ENCODE assay signal across 29 cellular contexts in genomic region chr12:45423931-45424330, GRCh38.
"Had no signal": no experiment of that assay in that cellular context is flagged by ENCODE, and none has a peak within 500 bp of the region (broad histone marks: within the 10 kb centered on the region; RNA-seq: fewer than 3 reads in every experiment).

No MANE protein-coding gene starts in this region.

- H3K36me3 ChIP-seq: ovary, transverse colon, uterus had no signal

- H3K27me3 ChIP-seq: neural progenitor cell, ovary, right lobe of liver, sigmoid colon, suprapubic skin, testis, tibial artery, transverse colon, upper lobe of right lung, uterus had no signal

- H3K4me3 ChIP-seq: neural progenitor cell, ovary, psoas muscle, right lobe of liver, sigmoid colon, suprapubic skin, testis, tibial artery, transverse colon, upper lobe of right lung, uterus had no signal

- DNase-seq: natural killer cell; occipital lobe; ovary; posterior cingulate gyrus; psoas muscle; right cardiac atrium; right lobe of liver; sigmoid colon; small intestine; stimulated activated CD4-positive, alpha-beta T cell treated with anti-CD3 and anti-CD28 coated beads, Interleukin-15, amount 100 ng/mL, for 24 hours; stimulated activated CD4-positive, alpha-beta T cell treated with anti-CD3 and anti-CD28 coated beads, Interleukin-2, amount 100 ng/mL, for 24 hours; stimulated activated CD4-positive, alpha-beta T cell treated with anti-CD3 and anti-CD28 coated beads, Interleukin-2, amount 100 ng/mL, for 48 hours; stimulated activated CD4-positive, alpha-beta T cell treated with anti-CD3 and anti-CD28 coated beads, Interleukin-4, amount 100 ng/mL, for 24 hours; stimulated activated naive CD4-positive, alpha-beta T cell; stimulated activated naive CD8-positive, alpha-beta T cell treated with anti-CD3 and anti-CD28 coated beads, Interleukin-15, amount 100 ng/mL, for 72 hours; stimulated activated naive CD8-positive, alpha-beta T cell treated with anti-CD3 and anti-CD28 coated beads, Interleukin-15, Interleukin-2, amounts not matched to agents 100 U/mL and 50 U/mL, for 24 hours; substantia nigra; testis; tibial artery; transverse colon; upper lobe of right lung; uterus had no signal

- ATAC-seq: natural killer cell; psoas muscle; right cardiac atrium; right lobe of liver; stimulated activated memory B cell treated with anti-CD40 and anti-IgM and Interleukin-4, amounts not matched to agents 10 μg/mL and 1 μg/mL and 100 μg/mL, for 72 hours; stimulated activated naive CD8-positive, alpha-beta T cell treated with anti-CD3 and anti-CD28 coated beads, Interleukin-15, amount 100 ng/mL, for 72 hours; stimulated activated naive CD8-positive, alpha-beta T cell treated with anti-CD3 and anti-CD28 coated beads, Interleukin-15, Interleukin-2, amounts not matched to agents 100 U/mL and 50 U/mL, for 24 hours; upper lobe of right lung had no signal

- H3K4me1 Mint-ChIP-seq: nephron; neural progenitor cell; stimulated activated memory B cell treated with anti-CD40 and anti-IgM and Interleukin-4, amounts not matched to agents 10 μg/mL and 1 μg/mL and 100 μg/mL, for 72 hours; stimulated activated naive CD8-positive, alpha-beta T cell treated with anti-CD3 and anti-CD28 coated beads, Interleukin-15, amount 100 ng/mL, for 72 hours had no signal

- H3K27me3 Mint-ChIP-seq: progenitor cell of endocrine pancreas; stimulated activated memory B cell treated with anti-CD40 and anti-IgM and Interleukin-4, amounts not matched to agents 10 μg/mL and 1 μg/mL and 100 μg/mL, for 72 hours; stimulated activated naive CD8-positive, alpha-beta T cell treated with anti-CD3 and anti-CD28 coated beads, Interleukin-15, amount 100 ng/mL, for 72 hours; type B pancreatic cell had no signal

- H3K4me3 Mint-ChIP-seq: natural killer cell; nephron; neural progenitor cell; stimulated activated memory B cell treated with anti-CD40 and anti-IgM and Interleukin-4, amounts not matched to agents 10 μg/mL and 1 μg/mL and 100 μg/mL, for 72 hours; stimulated activated naive CD8-positive, alpha-beta T cell treated with anti-CD3 and anti-CD28 coated beads, Interleukin-15, amount 100 ng/mL, for 72 hours; type B pancreatic cell had no signal

- H3K9me3 Mint-ChIP-seq: natural killer cell; nephron; neural progenitor cell; stimulated activated naive CD8-positive, alpha-beta T cell treated with anti-CD3 and anti-CD28 coated beads, Interleukin-15, amount 100 ng/mL, for 72 hours; type B pancreatic cell had no signal

- H3K9me3 ChIP-seq: ovary, psoas muscle, right lobe of liver, sigmoid colon, suprapubic skin, testis, tibial artery, transverse colon, upper lobe of right lung, uterus had no signal

- H3K4me1 ChIP-seq: neural progenitor cell, parathyroid adenoma, psoas muscle, sigmoid colon, suprapubic skin, testis, tibial artery, transverse colon, upper lobe of right lung, uterus had no signal

- H3K27ac Mint-ChIP-seq: natural killer cell; nephron; neural progenitor cell; progenitor cell of endocrine pancreas; stimulated activated memory B cell treated with anti-CD40 and anti-IgM and Interleukin-4, amounts not matched to agents 10 μg/mL and 1 μg/mL and 100 μg/mL, for 72 hours; type B pancreatic cell had no signal

- H3K27ac ChIP-seq: neural progenitor cell, ovary, parathyroid adenoma, psoas muscle, right lobe of liver, sigmoid colon, suprapubic skin, testis, tibial artery, transverse colon, upper lobe of right lung, uterus had no signal
